Comparison of ENCODE assay signal across 21 cellular contexts in genomic region chr9:78541868-78542267, GRCh38.
"Had no signal": no experiment of that assay in that cellular context is flagged by ENCODE, and none has a peak within 500 bp of the region (broad histone marks: within the 10 kb centered on the region; RNA-seq: fewer than 3 reads in every experiment).

No MANE protein-coding gene starts in this region.

- H3K9me3 Mint-ChIP-seq: activated naive CD4-positive, alpha-beta T cell treated with anti-CD3 and anti-CD28 coated beads, Interleukin-2, amount 50 U/mL, for 24 hours; stimulated activated naive CD8-positive, alpha-beta T cell treated with anti-CD3 and anti-CD28 coated beads, Interleukin-15, Interleukin-2, amounts not matched to agents 100 ng/mL and 50 ng/mL, for 24 hours had no signal

- H3K27me3 Mint-ChIP-seq: activated naive CD4-positive, alpha-beta T cell treated with anti-CD3 and anti-CD28 coated beads, Interleukin-2, amount 50 U/mL, for 24 hours; stimulated activated naive CD8-positive, alpha-beta T cell treated with anti-CD3 and anti-CD28 coated beads, Interleukin-15, Interleukin-2, amounts not matched to agents 100 ng/mL and 50 ng/mL, for 24 hours had no signal

- H3K27ac Mint-ChIP-seq: activated naive CD4-positive, alpha-beta T cell treated with anti-CD3 and anti-CD28 coated beads, Interleukin-2, amount 50 U/mL, for 24 hours; immature natural killer cell; naive B cell; stimulated activated naive CD8-positive, alpha-beta T cell treated with anti-CD3 and anti-CD28 coated beads, Interleukin-15, Interleukin-2, amounts not matched to agents 100 ng/mL and 50 ng/mL, for 24 hours had no signal

- H3K27me3 ChIP-seq: ascending aorta, breast epithelium, esophagus muscularis mucosa, gastroesophageal sphincter, tibial nerve had no signal

- H3K4me1 ChIP-seq: ascending aorta, breast epithelium, esophagus muscularis mucosa, gastroesophageal sphincter, tibial nerve had no signal

- H3K4me1 Mint-ChIP-seq: activated naive CD4-positive, alpha-beta T cell treated with anti-CD3 and anti-CD28 coated beads, Interleukin-2, amount 50 U/mL, for 24 hours; immature natural killer cell; naive B cell had no signal

- H3K27ac ChIP-seq: ascending aorta, breast epithelium, esophagus muscularis mucosa, gastroesophageal sphincter, tibial nerve had no signal

- H3K36me3 Mint-ChIP-seq: activated naive CD4-positive, alpha-beta T cell treated with anti-CD3 and anti-CD28 coated beads, Interleukin-2, amount 50 U/mL, for 24 hours; immature natural killer cell; naive B cell had no signal

- H3K36me3 ChIP-seq: ascending aorta, breast epithelium, esophagus muscularis mucosa, gastroesophageal sphincter, tibial nerve had no signal

- H3K9me3 ChIP-seq: ascending aorta, breast epithelium, esophagus muscularis mucosa, gastroesophageal sphincter, mucosa of descending colon, tibial nerve had no signal

- DNase-seq: activated CD4-positive, CD25-positive, alpha-beta regulatory T cell treated with anti-CD3 and anti-CD28 coated beads, Interleukin-2, amount 50 U/mL, for 72 hours; activated CD8-positive, alpha-beta memory T cell treated with anti-CD3 and anti-CD28 coated beads for 24 hours; activated CD8-positive, alpha-beta memory T cell treated with anti-CD3 and anti-CD28 coated beads, Interleukin-2, amount 50 U/mL, for 48 hours; activated effector memory CD4-positive, alpha-beta T cell treated with anti-CD3 and anti-CD28 coated beads, Interleukin-2, amount 50 U/mL, for 16 hours; activated T-cell treated with anti-CD3 and anti-CD28 coated beads, Interleukin-2, amount 50 U/mL, for 48 hours; effector CD4-positive, alpha-beta T cell; immature natural killer cell; kidney glomerular epithelial cell; left ventricle myocardium superior; mucosa of descending colon; naive B cell; right cardiac atrium; stimulated activated CD4-positive, alpha-beta T cell treated with anti-CD3 and anti-CD28 coated beads, Interleukin-2, amount 100 ng/mL, for 48 hours; T1000 had no signal

- H3K4me3 ChIP-seq: ascending aorta, breast epithelium, esophagus muscularis mucosa, gastroesophageal sphincter, mucosa of descending colon, tibial nerve had no signal

- H3K4me3 Mint-ChIP-seq: activated naive CD4-positive, alpha-beta T cell treated with anti-CD3 and anti-CD28 coated beads, Interleukin-2, amount 50 U/mL, for 24 hours; immature natural killer cell; naive B cell; stimulated activated naive CD8-positive, alpha-beta T cell treated with anti-CD3 and anti-CD28 coated beads, Interleukin-15, Interleukin-2, amounts not matched to agents 100 ng/mL and 50 ng/mL, for 24 hours had no signal
